In genomic region chrX:132022863-132023116, GRCh38 we compare ENCODE assay signal across 8 cellular contexts. TPM values are rescaled to one million over a fixed set of nuclear protein-coding genes. Genes with fewer than 3 reads are reported as not detected.
DNase-seq lines count a peak whose midpoint lies in the region; ATAC-seq, FAIRE-seq and TF ChIP-seq lines count a peak whose summit lies in the region.

No MANE protein-coding gene starts in this region.

- H3K9me3 Mint-ChIP-seq in T-helper 2 cell treated with Interferon-gamma antibody and Interleukin-4, amounts not matched to agents 5 μg/mL and 100 μg/mL, for 36 hours, result no peaks in the 10 kb centered on the region
- H3K9me3 Mint-ChIP-seq in stimulated activated naive CD8-positive, alpha-beta T cell treated with anti-CD3 and anti-CD28 coated beads, Interleukin-15, Interleukin-2, amounts not matched to agents 100 ng/mL and 50 ng/mL, for 24 hours, result no peaks in the 10 kb centered on the region

- peaks cover 5% of the 10 kb centered on the region for H3K36me3 Mint-ChIP-seq in T-helper 2 cell treated with Interferon-gamma antibody and Interleukin-4, amounts not matched to agents 5 μg/mL and 100 μg/mL, for 36 hours (ENCODE audit: low read depth)
- peaks cover 12% of the 10 kb centered on the region for H3K36me3 Mint-ChIP-seq in stimulated activated naive CD8-positive, alpha-beta T cell treated with anti-CD3 and anti-CD28 coated beads, Interleukin-15, Interleukin-2, amounts not matched to agents 100 ng/mL and 50 ng/mL, for 24 hours (ENCODE audit: low read depth)

- no peak for DNase-seq in T-helper 2 cell treated with Interferon-gamma antibody and Interleukin-4, amounts not matched to agents 5 μg/mL and 100 μg/mL, for 36 hours (ENCODE audit: low spot score)
- DNase-seq in T-helper 2 cell (no peak), hepatocyte (ENCODE audit: low spot score) (no peak), kidney (no peak), NCI-H446 treated with DMSO at 0.1 percent for 48 hours (lab: John Stamatoyannopoulos, UW) (no peak)

- H3K79me2 ChIP-seq in hepatocyte, result peaks cover 22% of the 10 kb centered on the region

- 29% methylated on average over 14 of the region's 14 CpGs for WGBS in hepatocyte (ENCODE audit: low lambda C conversion rate, missing lambda C conversion rate)

- H3K4me2 ChIP-seq in hepatocyte, result peak overlapping the region; percentile 84

- H3K4me3 ChIP-seq in hepatocyte (peak overlapping the region; percentile 28), kidney (ENCODE audit: low read length in 2 of 2) (peak overlapping the region in 1 of 2 donors; percentile 63)

- H3K4me1 ChIP-seq in hepatocyte (ENCODE audit: insufficient read depth), result no peaks in the 10 kb centered on the region
- H3K4me1 ChIP-seq in kidney (ENCODE audit: control insufficient read depth in 1 of 2, insufficient read depth in 1 of 2, low read depth in 1 of 2, low read length in 2 of 2), result no peaks in the 10 kb centered on the region

- peak overlapping the region; percentile 72 for H3K27ac ChIP-seq in VCaP
- peak overlapping the region; percentile 88 for H3K27ac ChIP-seq in hepatocyte
- H3K27ac ChIP-seq in kidney (ENCODE audit: low read depth in 2 of 2, low read length in 2 of 2), result no peak overlapping the region

- peak overlapping the region; percentile 94 for H3K4me3 Mint-ChIP-seq in T-helper 2 cell treated with Interferon-gamma antibody and Interleukin-4, amounts not matched to agents 5 μg/mL and 100 μg/mL, for 36 hours
- peak overlapping the region; percentile 93 for H3K4me3 Mint-ChIP-seq in stimulated activated naive CD8-positive, alpha-beta T cell treated with anti-CD3 and anti-CD28 coated beads, Interleukin-15, Interleukin-2, amounts not matched to agents 100 ng/mL and 50 ng/mL, for 24 hours

- FAIRE-seq in kidney (lab: Jason Lieb, UNC), result no peak

- H3K9me3 ChIP-seq in hepatocyte (ENCODE audit: low read depth) (no peaks in the 10 kb centered on the region), kidney (ENCODE audit: control insufficient read depth in 1 of 2, low read length in 2 of 2) (no peaks in the 10 kb centered on the region)

- H3K9me2 ChIP-seq in hepatocyte (replicated peaks; ENCODE audit: insufficient read depth), result no peaks in the 10 kb centered on the region

- H3K4me1 Mint-ChIP-seq in T-helper 2 cell treated with Interferon-gamma antibody and Interleukin-4, amounts not matched to agents 5 μg/mL and 100 μg/mL, for 36 hours (ENCODE audit: low read depth), result peaks cover 28% of the 10 kb centered on the region
- peaks cover 43% of the 10 kb centered on the region for H3K4me1 Mint-ChIP-seq in stimulated activated naive CD8-positive, alpha-beta T cell treated with anti-CD3 and anti-CD28 coated beads, Interleukin-15, Interleukin-2, amounts not matched to agents 100 ng/mL and 50 ng/mL, for 24 hours (ENCODE audit: low read depth)

- intact Hi-C loops in kidney (cut with DNase I), result no loop called here

- no peaks in the 10 kb centered on the region for H4K20me1 ChIP-seq in hepatocyte (ENCODE audit: insufficient read depth, poor library complexity, severe bottlenecking)

- no peak overlapping the region for H3K9ac ChIP-seq in kidney (ENCODE audit: low read length in 2 of 2)

- ATAC-seq in HG02763 (IDR thresholded peaks at IDR 0.05; ENCODE audit: unreplicated experiment), result peak; percentile 20

- no peaks in the 10 kb centered on the region for H3K36me3 ChIP-seq in hepatocyte (replicated peaks; ENCODE audit: insufficient read depth, low read depth)
- H3K36me3 ChIP-seq in kidney (ENCODE audit: control insufficient read depth in 1 of 2, insufficient read depth in 2 of 2, low read length in 2 of 2), result no peaks in the 10 kb centered on the region

- H3K27me3 ChIP-seq in hepatocyte, result no peaks in the 10 kb centered on the region

- peak overlapping the region; percentile 94 for H3K27ac Mint-ChIP-seq in T-helper 2 cell treated with Interferon-gamma antibody and Interleukin-4, amounts not matched to agents 5 μg/mL and 100 μg/mL, for 36 hours
- H3K27ac Mint-ChIP-seq in stimulated activated naive CD8-positive, alpha-beta T cell treated with anti-CD3 and anti-CD28 coated beads, Interleukin-15, Interleukin-2, amounts not matched to agents 100 ng/mL and 50 ng/mL, for 24 hours, result peak overlapping the region; percentile 93

- H3K27me3 Mint-ChIP-seq in T-helper 2 cell treated with Interferon-gamma antibody and Interleukin-4, amounts not matched to agents 5 μg/mL and 100 μg/mL, for 36 hours (ENCODE audit: low read depth), result no peaks in the 10 kb centered on the region
- H3K27me3 Mint-ChIP-seq in stimulated activated naive CD8-positive, alpha-beta T cell treated with anti-CD3 and anti-CD28 coated beads, Interleukin-15, Interleukin-2, amounts not matched to agents 100 ng/mL and 50 ng/mL, for 24 hours, result no peaks in the 10 kb centered on the region

- no peak for TF ChIP-seq CTCF in VCaP (conservative IDR thresholded peaks at IDR 0.05)
- no peak for TF ChIP-seq CTCF in hepatocyte (IDR thresholded peaks at IDR 0.05; ENCODE audit: poor library complexity)
- no peak for TF ChIP-seq CTCF in kidney (IDR thresholded peaks at IDR 0.05; ENCODE audit: borderline replicate concordance, extremely low read depth, insufficient read depth)

- peak overlapping the region; percentile 60 for H2AFZ ChIP-seq in hepatocyte

RNA-seq across cellular contexts. Expression of gene STK26, which starts 0.3 kb away (rescaled TPM):
- total RNA-seq in hepatocyte (43.3 and 48.0 TPM in 2 replicates), kidney (4.3 TPM)
- polyA plus RNA-seq in hepatocyte (25.2 and 29.3 TPM in 2 replicates), kidney (ENCODE audit: insufficient read depth, low read depth, low replicate concordance) (2.4 TPM)

Comparison
In these comparisons a context has a peak if more than half of its experiments do, and no peak if none do; other contexts are left out.
1. H3K27ac ChIP-seq: peak in VCaP (single experiment) and hepatocyte (single experiment); none in kidney (0 of 2).